Comparison of ENCODE assay signal across 20 cellular contexts in the genomic region with DNA sequence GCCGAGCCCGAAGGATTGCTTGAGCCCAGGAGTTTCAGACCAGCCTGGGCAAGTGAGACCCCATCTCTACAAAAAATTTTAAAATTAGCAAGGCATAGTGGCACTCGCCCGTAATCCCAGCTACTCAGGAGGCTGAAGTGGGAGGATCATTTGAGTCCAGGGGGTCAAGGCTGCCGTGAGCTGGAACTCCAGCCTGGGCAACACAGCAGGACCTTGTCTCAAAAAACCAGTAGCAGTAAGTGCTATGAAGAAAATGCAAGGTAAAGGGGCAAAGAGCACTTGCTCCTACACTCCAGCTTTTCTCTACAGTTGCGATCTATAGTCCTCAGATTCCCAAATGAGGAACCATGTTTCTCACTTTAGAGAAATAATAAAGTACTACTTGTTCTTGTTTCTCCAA. TPM values are rescaled to one million over a fixed set of nuclear protein-coding genes. Genes with fewer than 3 reads are reported as not detected.
DNase-seq lines count a peak whose midpoint lies in the region; ATAC-seq, FAIRE-seq and TF ChIP-seq lines count a peak whose summit lies in the region.
"Had no signal": no experiment of that assay in that cellular context is flagged by ENCODE, and none has a peak within 500 bp of the region (broad histone marks: within the 10 kb centered on the region; RNA-seq: fewer than 3 reads in every experiment).

No MANE protein-coding gene starts in this region.

- no TSS peak for BruUV-seq in HepG2 (replicated peaks; lab: Mats Ljungman, UMichigan)

- H3K36me3 ChIP-seq in HepG2 (replicated peaks in 1 of 2; ENCODE audit: control insufficient read depth in 1 of 2, insufficient read depth in 2 of 2, low read length in 2 of 2) (peaks cover 6 to 20% of the 10 kb centered on the region in 2 experiments), right lobe of liver (peaks cover 0 to 16% (median 3%) of the 10 kb centered on the region in 4 donors)

- peaks cover 25% of the 10 kb centered on the region for H4K20me1 ChIP-seq in HepG2 (ENCODE audit: insufficient read depth, low read length)

- H3K36me3 Mint-ChIP-seq in brain = peaks cover 35% of the 10 kb centered on the region

- peaks cover 22% of the 10 kb centered on the region for H3K27me3 Mint-ChIP-seq in brain

- H3K9me3 Mint-ChIP-seq in brain = no peaks in the 10 kb centered on the region
- H3K9me3 Mint-ChIP-seq: T-helper 2 cell treated with Interferon-gamma antibody and Interleukin-4, amounts not matched to agents 5 μg/mL and 100 μg/mL, for 36 hours had no signal

- no peak for TF ChIP-seq EP300 in HepG2 (IDR thresholded peaks at IDR 0.05; ENCODE audit: low read depth in 2 of 2, low read length in 2 of 2)
- no peak for TF ChIP-seq EP300 in HepG2 (CRISPR knock-in tag; IDR thresholded peaks at IDR 0.05; ENCODE audit: borderline replicate concordance)

- DNase-seq in HepG2 (ENCODE audit: low spot score) (no peak), right lobe of liver (no peak), medulla oblongata (ENCODE audit: extremely low spot score) (no peak), AML-193 (lab: John Stamatoyannopoulos, UW) (no peak)
- DNase-seq: colonic mucosa; H7; left colon; NCI-H1092; NCI-H524 treated with DMSO at 0.1 percent for 48 hours; occipital lobe; OCI-M1; SJCRH30; stimulated activated CD4-positive, alpha-beta T cell treated with anti-CD3 and anti-CD28 coated beads, Interleukin-4, amount 100 ng/mL, for 1 hour; substantia nigra had no signal

- H3K4me3 ChIP-seq in HepG2 (replicated peaks in 1 of 3; ENCODE audit: insufficient read depth in 1 of 3, low read depth in 2 of 3, low read length in 3 of 3) = peak overlapping the region in 1 of 3 experiments; percentile 99; a peak in 2 of 6 replicates
- no peak overlapping the region for H3K4me3 ChIP-seq in right lobe of liver

- intact Hi-C loops in HepG2 (cut with micrococcal nuclease; ENCODE audit: unreplicated experiment) (loop anchor here (10.0 kb wide), 1 partner anchor 111 kb away; the partner anchor contains the start of genes APOM and BAG6), right lobe of liver (cut with DNase I) (no loop called here)

- CTCF ChIA-PET in HepG2 (lab: Yijun Ruan, JAX; ENCODE audit: low intra/inter-chr PET ratio, low total read pairs) = no interaction called here

- ATAC-seq in HepG2 = no peak
- no peak for ATAC-seq in right lobe of liver
- ATAC-seq in HG03280 (IDR thresholded peaks at IDR 0.05; ENCODE audit: unreplicated experiment) = no peak
- ATAC-seq: K562, left colon had no signal

- H3K27ac Mint-ChIP-seq in brain = peak overlapping the region in 2 of 5 experiments; percentile 99

- in situ Hi-C loops in HepG2 (cut with HindIII; ENCODE audit: extremely low pct_ligation_motif_present, low pct_unique_long_range_greater_than_20kb) = no loop called here

- H3K4me1 Mint-ChIP-seq in brain = peaks cover 81% of the 10 kb centered on the region

- TF ChIP-seq RAD21 in HepG2 (CRISPR knock-in tag; IDR thresholded peaks at IDR 0.05) = no peak

- no peak overlapping the region for H2AFZ ChIP-seq in HepG2 (ENCODE audit: low read length)

- no peaks in the 10 kb centered on the region; a peak in 2 of 5 replicates for H3K27me3 ChIP-seq in HepG2 (ENCODE audit: control insufficient read depth in 1 of 2, insufficient read depth in 2 of 2, low read length in 2 of 2)
- no peaks in the 10 kb centered on the region for H3K27me3 ChIP-seq in right lobe of liver
- H3K27me3 ChIP-seq: colonic mucosa, SJCRH30 had no signal

- TF ChIP-seq CTCF in HepG2 (CRISPR knock-in tag; IDR thresholded peaks at IDR 0.05) = no peak
- TF ChIP-seq CTCF in right lobe of liver (IDR thresholded peaks at IDR 0.05) = no peak
- no peak for TF ChIP-seq CTCF in brain (conservative IDR thresholded peaks at IDR 0.05)

- H3K4me1 ChIP-seq in HepG2 (ENCODE audit: insufficient read depth, low read length) = peaks cover 59% of the 10 kb centered on the region
- peaks cover 0 to 36% (median 17%) of the 10 kb centered on the region in 4 donors for H3K4me1 ChIP-seq in right lobe of liver

- no peaks in the 10 kb centered on the region for H3K9me3 ChIP-seq in HepG2 (ENCODE audit: low read length)
- no peaks in the 10 kb centered on the region for H3K9me3 ChIP-seq in right lobe of liver
- H3K9me3 ChIP-seq: colonic mucosa, SJCRH30 had no signal

- peak; percentile 4 for FAIRE-seq in HepG2 (lab: Jason Lieb, UNC)
- FAIRE-seq: endometrium, K562 had no signal

- WGBS in HepG2 (ENCODE audit: low lambda C conversion rate) = 49% methylated on average over 6 of the region's 6 CpGs
- 95% methylated on average over 4 of the region's 6 CpGs for WGBS in right lobe of liver (ENCODE audit: insufficient coverage, low coverage, low lambda C conversion rate, missing lambda C conversion rate)

- H3K27ac ChIP-seq in HepG2 (ENCODE audit: extremely low read length, insufficient read depth, low read length) (peak overlapping the region; percentile 95), right lobe of liver (no peak overlapping the region)

- H3K9ac ChIP-seq in HepG2 (ENCODE audit: insufficient read depth, low read depth, low read length) = peak overlapping the region; percentile 96; the same call in 1 of the 2 replicates

- H3K4me2 ChIP-seq in HepG2 (ENCODE audit: low read depth, low read length) = peak overlapping the region; percentile 99

- peak in 1 of 2 experiments; percentile 21; a peak in 1 of 4 replicates for TF ChIP-seq POLR2A in HepG2 (IDR thresholded peaks at IDR 0.05; ENCODE audit: insufficient read depth in 1 of 2, low read depth in 2 of 2, low read length in 2 of 2)
- no peak for TF ChIP-seq POLR2A in right lobe of liver (IDR thresholded peaks at IDR 0.05)

- H3K79me2 ChIP-seq in HepG2 (ENCODE audit: insufficient read depth, low read length) = peaks cover 48% of the 10 kb centered on the region

- POLR2A ChIA-PET in HepG2 (lab: Yijun Ruan, JAX) = interaction anchor here (0.8 to 6.9 kb wide), 9 partner anchors 15 to 402 kb away, joined by 3 to 123 read pairs (median 6); partner anchors contain the start of genes APOM, BAG6, C6orf47 and CFB

- peak overlapping the region; percentile 8 to 91 (median 85) for H3K4me3 Mint-ChIP-seq in brain

RNA-seq across cellular contexts. Expression of gene DDX39B, which starts 1.8 kb away (rescaled TPM):
- total RNA-seq in HepG2 (2016; rRNA removed; fragmentation: Illumina TruSeq; extraction: Trizol) (570 and 737 TPM in 2 replicates), right lobe of liver (100 to 1,000 TPM in 3 of 6 experiments, 10 to 100 TPM in 3; 85.2 to 145 (median 102) TPM)
- 100 and 118 TPM in 2 replicates for total RNA-seq in HepG2 (2016; cell fraction: cytosol; rRNA removed; fragmentation: Illumina TruSeq; extraction: Trizol; ENCODE audit: low read depth)
- total RNA-seq in HepG2 (2016; cell fraction: insoluble cytoplasmic fraction; rRNA removed; fragmentation: Illumina TruSeq; extraction: Trizol) = 551 and 741 TPM in 2 replicates
- total RNA-seq in HepG2 (2016; cell fraction: membrane; rRNA removed; fragmentation: Illumina TruSeq; extraction: Trizol) = 185 and 202 TPM in 2 replicates
- 358 and 385 TPM in 2 replicates for total RNA-seq in HepG2 (2016; cell fraction: nucleus; rRNA removed; fragmentation: Illumina TruSeq; extraction: Trizol)
- polyA plus RNA-seq in HepG2 (2011; rRNA removed) (650 and 678 TPM in 2 replicates), brain (ENCODE audit: insufficient read depth, low read depth, low replicate concordance) (267 TPM)
- 412 and 551 TPM in 2 replicates for polyA plus RNA-seq in HepG2 (2011; cell fraction: cytosol; rRNA removed)
- polyA plus RNA-seq in HepG2 (2011; cell fraction: nucleus; rRNA removed) = 1,695 and 1,727 TPM in 2 replicates
- polyA plus RNA-seq in HepG2 (2012) = 442 and 447 TPM in 2 replicates
- 114 and 121 TPM in 2 replicates for polyA plus RNA-seq in HepG2 (2016; cell fraction: cytosol; fragmentation: Illumina TruSeq; extraction: Trizol; ENCODE audit: low read depth)
- 480 and 493 TPM in 2 replicates for polyA plus RNA-seq in HepG2 (2016; cell fraction: insoluble cytoplasmic fraction; fragmentation: Illumina TruSeq; extraction: Trizol; ENCODE audit: low read depth)
- polyA plus RNA-seq in HepG2 (2016; cell fraction: membrane; fragmentation: Illumina TruSeq; extraction: Trizol; ENCODE audit: low read depth) = 169 and 185 TPM in 2 replicates
- 1,220 and 1,229 TPM in 2 replicates for polyA plus RNA-seq in HepG2 (2016; cell fraction: nucleus; fragmentation: Illumina TruSeq; extraction: Trizol; ENCODE audit: insufficient read depth, low read depth)
- polyA minus RNA-seq in HepG2 (2011; rRNA and poly(A)+ RNA removed; ENCODE audit: low replicate concordance) = 1,218 and 1,293 TPM in 2 replicates
- polyA minus RNA-seq in HepG2 (2011; cell fraction: cytosol; rRNA and poly(A)+ RNA removed) = 205 and 230 TPM in 2 replicates
- 632 and 651 TPM in 2 replicates for polyA minus RNA-seq in HepG2 (2011; cell fraction: nucleus; rRNA and poly(A)+ RNA removed)

RNA-seq across cellular contexts. Expression of gene ATP6V1G2, which starts 2.8 kb away (rescaled TPM):
- 0.27 TPM in 1 of 2 replicates, not detected in the other for total RNA-seq in HepG2 (2016; rRNA removed; fragmentation: Illumina TruSeq; extraction: Trizol)
- not detected in 2 replicates for total RNA-seq in HepG2 (2016; cell fraction: cytosol; rRNA removed; fragmentation: Illumina TruSeq; extraction: Trizol; ENCODE audit: low read depth)
- 0.25 and 0.35 TPM in 2 replicates for total RNA-seq in HepG2 (2016; cell fraction: insoluble cytoplasmic fraction; rRNA removed; fragmentation: Illumina TruSeq; extraction: Trizol)
- total RNA-seq in HepG2 (2016; cell fraction: membrane; rRNA removed; fragmentation: Illumina TruSeq; extraction: Trizol) = 0.15 TPM in 1 of 2 replicates, not detected in the other
- total RNA-seq in HepG2 (2016; cell fraction: nucleus; rRNA removed; fragmentation: Illumina TruSeq; extraction: Trizol) = 0.50 TPM in 1 of 2 replicates, not detected in the other
- polyA plus RNA-seq in HepG2 (2011; rRNA removed) = 0.83 and 1.2 TPM in 2 replicates
- polyA plus RNA-seq in HepG2 (2011; cell fraction: cytosol; rRNA removed) = 0.35 and 0.47 TPM in 2 replicates
- 1.1 and 2.1 TPM in 2 replicates for polyA plus RNA-seq in HepG2 (2011; cell fraction: nucleus; rRNA removed)
- polyA plus RNA-seq in HepG2 (2012) = 0.87 and 1.0 TPM in 2 replicates
- 0.10 and 0.18 TPM in 2 replicates for polyA plus RNA-seq in HepG2 (2016; cell fraction: cytosol; fragmentation: Illumina TruSeq; extraction: Trizol; ENCODE audit: low read depth)
- polyA plus RNA-seq in HepG2 (2016; cell fraction: insoluble cytoplasmic fraction; fragmentation: Illumina TruSeq; extraction: Trizol; ENCODE audit: low read depth) = 0.52 and 0.60 TPM in 2 replicates
- polyA plus RNA-seq in HepG2 (2016; cell fraction: membrane; fragmentation: Illumina TruSeq; extraction: Trizol; ENCODE audit: low read depth) = 0.19 and 0.40 TPM in 2 replicates
- 0.81 and 0.89 TPM in 2 replicates for polyA plus RNA-seq in HepG2 (2016; cell fraction: nucleus; fragmentation: Illumina TruSeq; extraction: Trizol; ENCODE audit: insufficient read depth, low read depth)
- polyA minus RNA-seq in HepG2 (2011; rRNA and poly(A)+ RNA removed; ENCODE audit: low replicate concordance) = 0.19 TPM in 1 of 2 replicates, not detected in the other
- polyA minus RNA-seq in HepG2 (2011; cell fraction: cytosol; rRNA and poly(A)+ RNA removed) = not detected in 2 replicates
- polyA minus RNA-seq in HepG2 (2011; cell fraction: nucleus; rRNA and poly(A)+ RNA removed) = 0.52 and 1.2 TPM in 2 replicates
- total RNA-seq in right lobe of liver = under 1 TPM in 3 of 6 experiments, not detected in 3; 0.29 to 0.43 (median 0.42) TPM
- 122 TPM for polyA plus RNA-seq in brain (ENCODE audit: insufficient read depth, low read depth, low replicate concordance)

RNA-seq across cellular contexts. Expression of gene NFKBIL1, which starts 3.8 kb away (rescaled TPM):
- total RNA-seq in HepG2 (2016; rRNA removed; fragmentation: Illumina TruSeq; extraction: Trizol) (13.9 and 19.5 TPM in 2 replicates), right lobe of liver (10 to 100 TPM in 1 of 6 experiments, 1 to 10 TPM in 5; 7.5 to 10.2 (median 8.3) TPM)
- total RNA-seq in HepG2 (2016; cell fraction: cytosol; rRNA removed; fragmentation: Illumina TruSeq; extraction: Trizol; ENCODE audit: low read depth) = 18.2 and 19.6 TPM in 2 replicates
- 16.9 and 19.7 TPM in 2 replicates for total RNA-seq in HepG2 (2016; cell fraction: insoluble cytoplasmic fraction; rRNA removed; fragmentation: Illumina TruSeq; extraction: Trizol)
- 24.8 and 27.5 TPM in 2 replicates for total RNA-seq in HepG2 (2016; cell fraction: membrane; rRNA removed; fragmentation: Illumina TruSeq; extraction: Trizol)
- 11.6 and 12.4 TPM in 2 replicates for total RNA-seq in HepG2 (2016; cell fraction: nucleus; rRNA removed; fragmentation: Illumina TruSeq; extraction: Trizol)
- polyA plus RNA-seq in HepG2 (2011; rRNA removed) (9.7 and 13.7 TPM in 2 replicates), brain (ENCODE audit: insufficient read depth, low read depth, low replicate concordance) (59.4 TPM)
- polyA plus RNA-seq in HepG2 (2011; cell fraction: cytosol; rRNA removed) = 13.1 and 20.6 TPM in 2 replicates
- polyA plus RNA-seq in HepG2 (2011; cell fraction: nucleus; rRNA removed) = 18.8 and 23.1 TPM in 2 replicates
- polyA plus RNA-seq in HepG2 (2012) = 11.6 and 15.0 TPM in 2 replicates
- polyA plus RNA-seq in HepG2 (2016; cell fraction: cytosol; fragmentation: Illumina TruSeq; extraction: Trizol; ENCODE audit: low read depth) = 19.6 and 20.1 TPM in 2 replicates
- polyA plus RNA-seq in HepG2 (2016; cell fraction: insoluble cytoplasmic fraction; fragmentation: Illumina TruSeq; extraction: Trizol; ENCODE audit: low read depth) = 16.2 and 18.3 TPM in 2 replicates
- polyA plus RNA-seq in HepG2 (2016; cell fraction: membrane; fragmentation: Illumina TruSeq; extraction: Trizol; ENCODE audit: low read depth) = 21.4 and 23.3 TPM in 2 replicates
- polyA plus RNA-seq in HepG2 (2016; cell fraction: nucleus; fragmentation: Illumina TruSeq; extraction: Trizol; ENCODE audit: insufficient read depth, low read depth) = 16.4 and 17.5 TPM in 2 replicates
- 7.5 and 37.6 TPM in 2 replicates for polyA minus RNA-seq in HepG2 (2011; rRNA and poly(A)+ RNA removed; ENCODE audit: low replicate concordance)
- 9.1 and 9.4 TPM in 2 replicates for polyA minus RNA-seq in HepG2 (2011; cell fraction: cytosol; rRNA and poly(A)+ RNA removed)
- polyA minus RNA-seq in HepG2 (2011; cell fraction: nucleus; rRNA and poly(A)+ RNA removed) = 8.3 and 8.9 TPM in 2 replicates

RNA-seq across cellular contexts. Expression of gene MCCD1, which starts 14.9 kb away (rescaled TPM):
- 0.15 and 0.36 TPM in 2 replicates for total RNA-seq in HepG2 (2016; rRNA removed; fragmentation: Illumina TruSeq; extraction: Trizol)
- 0.26 TPM in 1 of 2 replicates, not detected in the other for total RNA-seq in HepG2 (2016; cell fraction: cytosol; rRNA removed; fragmentation: Illumina TruSeq; extraction: Trizol; ENCODE audit: low read depth)
- total RNA-seq in HepG2 (2016; cell fraction: insoluble cytoplasmic fraction; rRNA removed; fragmentation: Illumina TruSeq; extraction: Trizol) = 0.19 TPM in 1 of 2 replicates, not detected in the other
- 0.19 and 0.38 TPM in 2 replicates for total RNA-seq in HepG2 (2016; cell fraction: membrane; rRNA removed; fragmentation: Illumina TruSeq; extraction: Trizol)
- total RNA-seq in HepG2 (2016; cell fraction: nucleus; rRNA removed; fragmentation: Illumina TruSeq; extraction: Trizol) = 0.43 TPM in 1 of 2 replicates, not detected in the other
- 0.09 TPM in 1 of 2 replicates, not detected in the other for polyA plus RNA-seq in HepG2 (2011; rRNA removed)
- polyA plus RNA-seq in HepG2 (2011; cell fraction: cytosol; rRNA removed) = 0.06 and 0.09 TPM in 2 replicates
- not detected in 2 replicates for polyA plus RNA-seq in HepG2 (2011; cell fraction: nucleus; rRNA removed)
- 0.25 and 0.28 TPM in 2 replicates for polyA plus RNA-seq in HepG2 (2012)
- polyA plus RNA-seq in HepG2 (2016; cell fraction: cytosol; fragmentation: Illumina TruSeq; extraction: Trizol; ENCODE audit: low read depth) = 0.18 and 0.33 TPM in 2 replicates
- polyA plus RNA-seq in HepG2 (2016; cell fraction: insoluble cytoplasmic fraction; fragmentation: Illumina TruSeq; extraction: Trizol; ENCODE audit: low read depth) = 0.26 TPM in 1 of 2 replicates, not detected in the other
- polyA plus RNA-seq in HepG2 (2016; cell fraction: membrane; fragmentation: Illumina TruSeq; extraction: Trizol; ENCODE audit: low read depth) = 0.21 and 0.24 TPM in 2 replicates
- polyA plus RNA-seq in HepG2 (2016; cell fraction: nucleus; fragmentation: Illumina TruSeq; extraction: Trizol; ENCODE audit: insufficient read depth, low read depth) = 0.53 and 0.71 TPM in 2 replicates
- polyA minus RNA-seq in HepG2 (2011; rRNA and poly(A)+ RNA removed; ENCODE audit: low replicate concordance) = 0.48 TPM in 1 of 2 replicates, not detected in the other
- not detected in 2 replicates for polyA minus RNA-seq in HepG2 (2011; cell fraction: cytosol; rRNA and poly(A)+ RNA removed)
- polyA minus RNA-seq in HepG2 (2011; cell fraction: nucleus; rRNA and poly(A)+ RNA removed) = not detected in 2 replicates
- not detected for total RNA-seq in right lobe of liver
- polyA plus RNA-seq in brain (ENCODE audit: insufficient read depth, low read depth, low replicate concordance) = not detected
- total RNA-seq: colonic mucosa, H7, K562, left colon, mononuclear cell, occipital lobe, SJCRH30 had no signal
- polyA plus RNA-seq: K562 had no signal

RNA-seq across cellular contexts. Expression of gene LTA, which starts 28.4 kb away (rescaled TPM):
- total RNA-seq in HepG2 (2016; rRNA removed; fragmentation: Illumina TruSeq; extraction: Trizol) = not detected in 2 replicates
- total RNA-seq in HepG2 (2016; cell fraction: cytosol; rRNA removed; fragmentation: Illumina TruSeq; extraction: Trizol; ENCODE audit: low read depth) = not detected in 2 replicates
- not detected in 2 replicates for total RNA-seq in HepG2 (2016; cell fraction: insoluble cytoplasmic fraction; rRNA removed; fragmentation: Illumina TruSeq; extraction: Trizol)
- total RNA-seq in HepG2 (2016; cell fraction: membrane; rRNA removed; fragmentation: Illumina TruSeq; extraction: Trizol) = not detected in 2 replicates
- total RNA-seq in HepG2 (2016; cell fraction: nucleus; rRNA removed; fragmentation: Illumina TruSeq; extraction: Trizol) = not detected in 2 replicates
- 0.09 TPM in 1 of 2 replicates, not detected in the other for polyA plus RNA-seq in HepG2 (2011; rRNA removed)
- 0.04 TPM in 1 of 2 replicates, not detected in the other for polyA plus RNA-seq in HepG2 (2011; cell fraction: cytosol; rRNA removed)
- 0.09 TPM in 1 of 2 replicates, not detected in the other for polyA plus RNA-seq in HepG2 (2011; cell fraction: nucleus; rRNA removed)
- 0.09 TPM in 1 of 2 replicates, not detected in the other for polyA plus RNA-seq in HepG2 (2012)
- not detected in 2 replicates for polyA plus RNA-seq in HepG2 (2016; cell fraction: cytosol; fragmentation: Illumina TruSeq; extraction: Trizol; ENCODE audit: low read depth)
- not detected in 2 replicates for polyA plus RNA-seq in HepG2 (2016; cell fraction: insoluble cytoplasmic fraction; fragmentation: Illumina TruSeq; extraction: Trizol; ENCODE audit: low read depth)
- polyA plus RNA-seq in HepG2 (2016; cell fraction: membrane; fragmentation: Illumina TruSeq; extraction: Trizol; ENCODE audit: low read depth) = not detected in 2 replicates
- polyA plus RNA-seq in HepG2 (2016; cell fraction: nucleus; fragmentation: Illumina TruSeq; extraction: Trizol; ENCODE audit: insufficient read depth, low read depth) = not detected in 2 replicates
- polyA minus RNA-seq in HepG2 (2011; rRNA and poly(A)+ RNA removed; ENCODE audit: low replicate concordance) = not detected in 2 replicates
- not detected in 2 replicates for polyA minus RNA-seq in HepG2 (2011; cell fraction: cytosol; rRNA and poly(A)+ RNA removed)
- polyA minus RNA-seq in HepG2 (2011; cell fraction: nucleus; rRNA and poly(A)+ RNA removed) = not detected in 2 replicates
- under 1 TPM in 1 of 6 experiments, not detected in 5; 0.20 TPM for total RNA-seq in right lobe of liver
- not detected for polyA plus RNA-seq in brain (ENCODE audit: insufficient read depth, low read depth, low replicate concordance)
- total RNA-seq: H7, occipital lobe, SJCRH30 had no signal
- polyA plus RNA-seq: K562 had no signal
